7 cellular contexts compared by ENCODE assay signal in genomic region chr21:44202585-44203299, GRCh38. TPM values are rescaled to one million over a fixed set of nuclear protein-coding genes. Genes with fewer than 3 reads are reported as not detected.
"Had no signal": no experiment of that assay in that cellular context is flagged by ENCODE, and none has a peak within 500 bp of the region (broad histone marks: within the 10 kb centered on the region; RNA-seq: fewer than 3 reads in every experiment).

No MANE protein-coding gene starts in this region.

RNA-seq across cellular contexts. Expression of gene ICOSLG, which starts 38.0 kb away (rescaled TPM):
- total RNA-seq: SJCRH30 had no signal

RNA-seq across cellular contexts. Expression of gene DNMT3L, which starts 59.0 kb away (rescaled TPM):
- total RNA-seq: LHCN-M2, MCF 10A, OCI-LY7, PC-9, Peyer's patch, SJCRH30 had no signal
- polyA plus RNA-seq: IgD-negative memory B cell had no signal
